23 cellular contexts compared by ENCODE assay signal in genomic region chr9:89792189-89793123, GRCh38.
DNase-seq lines count a peak whose midpoint lies in the region; ATAC-seq, FAIRE-seq and TF ChIP-seq lines count a peak whose summit lies in the region.
"Had no signal": no experiment of that assay in that cellular context is flagged by ENCODE, and none has a peak within 500 bp of the region (broad histone marks: within the 10 kb centered on the region; RNA-seq: fewer than 3 reads in every experiment).

No MANE protein-coding gene starts in this region.

- H3K4ac ChIP-seq in neuronal stem cell (ENCODE audit: low read length): no peak overlapping the region

- no peaks in the 10 kb centered on the region for H3K36me3 Mint-ChIP-seq in activated naive CD8-positive, alpha-beta T cell treated with anti-CD3 and anti-CD28 coated beads, Interleukin-2, amount 50 U/mL, for 24 hours (ENCODE audit: low read depth)
- H3K36me3 Mint-ChIP-seq in activated naive CD8-positive, alpha-beta T cell treated with anti-CD3 and anti-CD28 coated beads for 36 hours: peaks cover 2% of the 10 kb centered on the region
- H3K36me3 Mint-ChIP-seq in Calu3 (ENCODE audit: insufficient read depth, unreplicated experiment) (no peaks in the 10 kb centered on the region), HFFc6 (ENCODE audit: low read depth) (peaks cover 4% of the 10 kb centered on the region; the same call in 1 of the 2 replicates)
- H3K36me3 Mint-ChIP-seq: CD14-positive monocyte; CD8-positive, alpha-beta memory T cell had no signal

- H3K79me2 ChIP-seq in HepG2 (ENCODE audit: insufficient read depth, low read length): no peaks in the 10 kb centered on the region

- H3K4me3 ChIP-seq in HepG2 (replicated peaks in 1 of 3; ENCODE audit: insufficient read depth in 1 of 3, low read depth in 2 of 3, low read length in 3 of 3): no peak overlapping the region
- peak overlapping the region in 1 of 2 donors; percentile 38 for H3K4me3 ChIP-seq in neuronal stem cell (ENCODE audit: low read length in 2 of 2)
- H3K4me3 ChIP-seq in suprapubic skin: no peak overlapping the region
- H3K4me3 ChIP-seq: MG63 had no signal

- in situ Hi-C loops in HepG2 (cut with HindIII; ENCODE audit: extremely low pct_ligation_motif_present, low pct_unique_long_range_greater_than_20kb): no loop called here

- no peak for FAIRE-seq in HepG2 (lab: Jason Lieb, UNC)
- FAIRE-seq: GM12892, H54 had no signal

- WGBS in HepG2 (ENCODE audit: low lambda C conversion rate): 42% methylated on average over 7 of the region's 12 CpGs
- WGBS in neuronal stem cell (ENCODE audit: extremely low coverage in 2 of 2, insufficient read length in 2 of 2, insufficient replicate concordance in 1 of 2), 2 donors: no CpG with 5 or more reads among the region's 12 CpGs
- 76% methylated on average over 12 of the region's 12 CpGs for WGBS in suprapubic skin

- H3K4me1 ChIP-seq in HepG2 (ENCODE audit: insufficient read depth, low read length) (no peaks in the 10 kb centered on the region), neuronal stem cell (ENCODE audit: control insufficient read depth in 2 of 2, insufficient read depth in 1 of 2, low read depth in 1 of 2, low read length in 2 of 2) (peaks cover 0 to 3% of the 10 kb centered on the region in 2 donors), suprapubic skin (peaks cover 14% of the 10 kb centered on the region)
- H3K4me1 ChIP-seq: BE2C had no signal

- no peaks in the 10 kb centered on the region for H3K27me3 Mint-ChIP-seq in activated naive CD8-positive, alpha-beta T cell treated with anti-CD3 and anti-CD28 coated beads, Interleukin-2, amount 50 U/mL, for 24 hours
- no peaks in the 10 kb centered on the region for H3K27me3 Mint-ChIP-seq in activated naive CD8-positive, alpha-beta T cell treated with anti-CD3 and anti-CD28 coated beads for 36 hours
- H3K27me3 Mint-ChIP-seq in Calu3 (ENCODE audit: unreplicated experiment) (peaks cover 49% of the 10 kb centered on the region), HFFc6 (ENCODE audit: insufficient read depth) (peaks cover 4% of the 10 kb centered on the region)

- TF ChIP-seq RAD21 in HepG2 (CRISPR knock-in tag; IDR thresholded peaks at IDR 0.05): no peak

- TF ChIP-seq POLR2A in HepG2 (IDR thresholded peaks at IDR 0.05; ENCODE audit: insufficient read depth in 1 of 2, low read depth in 2 of 2, low read length in 2 of 2) (no peak), suprapubic skin (IDR thresholded peaks at IDR 0.05) (no peak)

- DNase-seq in activated naive CD8-positive, alpha-beta T cell treated with anti-CD3 and anti-CD28 coated beads, Interleukin-2, amount 50 U/mL, for 24 hours: no peak
- no peak for DNase-seq in activated naive CD8-positive, alpha-beta T cell treated with anti-CD3 and anti-CD28 coated beads for 36 hours
- DNase-seq in HepG2 (ENCODE audit: low spot score) (no peak), neuronal stem cell (ENCODE audit: low spot score) (no peak), suprapubic skin (ENCODE audit: low spot score in 2 of 2) (peak; percentile 39 to 54), Calu3 (no peak), NCI-H748 (lab: John Stamatoyannopoulos, UW; ENCODE audit: unreplicated experiment) (no peak), HFFc6 (no peak)
- DNase-seq: 8988T; ACHN; CD8-positive, alpha-beta memory T cell; DMS79 treated with DMSO at 0.1 percent for 48 hours; GF-D8; IMR-90; KG1; MG63; NCI-H2029 treated with DMSO at 0.1 percent for 48 hours; NCI-H446 treated with DMSO at 0.1 percent for 48 hours; RPMI8226 had no signal

- CTCF ChIA-PET in HepG2 (lab: Yijun Ruan, JAX; ENCODE audit: low intra/inter-chr PET ratio, low total read pairs): no interaction called here
- CTCF ChIA-PET in Calu3 (lab: Charles Lee): no interaction called here

- H3K23ac ChIP-seq in neuronal stem cell (ENCODE audit: low read depth, low read length, poor library complexity): no peak overlapping the region

- H3K4me2 ChIP-seq in HepG2 (ENCODE audit: low read depth, low read length) (no peak overlapping the region), neuronal stem cell (ENCODE audit: insufficient read depth, low read length, poor library complexity, severe bottlenecking) (no peak overlapping the region)

- H4K20me1 ChIP-seq in HepG2 (ENCODE audit: insufficient read depth, low read length): no peaks in the 10 kb centered on the region

- H3K79me1 ChIP-seq in neuronal stem cell (ENCODE audit: low read depth, low read length): no peaks in the 10 kb centered on the region

- H3K27ac Mint-ChIP-seq in activated naive CD8-positive, alpha-beta T cell treated with anti-CD3 and anti-CD28 coated beads, Interleukin-2, amount 50 U/mL, for 24 hours: peak overlapping the region; percentile 63
- no peak overlapping the region for H3K27ac Mint-ChIP-seq in activated naive CD8-positive, alpha-beta T cell treated with anti-CD3 and anti-CD28 coated beads for 36 hours
- no peak overlapping the region for H3K27ac Mint-ChIP-seq in Calu3 (ENCODE audit: unreplicated experiment)
- no peak overlapping the region for H3K27ac Mint-ChIP-seq in HFFc6
- H3K27ac Mint-ChIP-seq: CD14-positive monocyte; CD8-positive, alpha-beta memory T cell had no signal

- no peaks in the 10 kb centered on the region for H3K36me3 ChIP-seq in HepG2 (replicated peaks in 1 of 2; ENCODE audit: control insufficient read depth in 1 of 2, insufficient read depth in 2 of 2, low read length in 2 of 2)
- no peaks in the 10 kb centered on the region for H3K36me3 ChIP-seq in neuronal stem cell (replicated peaks in 1 of 2; ENCODE audit: control insufficient read depth in 2 of 2, insufficient read depth in 2 of 2, low read length in 2 of 2)
- H3K36me3 ChIP-seq in suprapubic skin: no peaks in the 10 kb centered on the region
- H3K36me3 ChIP-seq: BE2C, MG63 had no signal

- ATAC-seq in activated naive CD8-positive, alpha-beta T cell treated with anti-CD3 and anti-CD28 coated beads, Interleukin-2, amount 50 U/mL, for 24 hours: no peak
- no peak for ATAC-seq in HepG2

- no peak overlapping the region for H3K14ac ChIP-seq in neuronal stem cell (ENCODE audit: low read length)

- H4K8ac ChIP-seq in neuronal stem cell (ENCODE audit: low read depth, low read length): no peak overlapping the region

- no peaks in the 10 kb centered on the region for H3K9me3 ChIP-seq in HepG2 (ENCODE audit: low read length)
- H3K9me3 ChIP-seq in neuronal stem cell (replicated peaks in 1 of 2; ENCODE audit: control insufficient read depth in 2 of 2, insufficient read depth in 1 of 2, low read depth in 1 of 2, low read length in 2 of 2): no peaks in the 10 kb centered on the region
- H3K9me3 ChIP-seq in suprapubic skin: no peaks in the 10 kb centered on the region
- H3K9me3 ChIP-seq: BE2C, MG63 had no signal

- H3K9ac ChIP-seq in HepG2 (ENCODE audit: insufficient read depth, low read depth, low read length): no peak overlapping the region
- H3K9ac ChIP-seq in neuronal stem cell (ENCODE audit: low read depth, low read length, poor library complexity): no peak overlapping the region

- H2BK120ac ChIP-seq in neuronal stem cell (ENCODE audit: low read depth, low read length): no peak overlapping the region

- no peaks in the 10 kb centered on the region for H3K9me3 Mint-ChIP-seq in activated naive CD8-positive, alpha-beta T cell treated with anti-CD3 and anti-CD28 coated beads, Interleukin-2, amount 50 U/mL, for 24 hours
- no peaks in the 10 kb centered on the region for H3K9me3 Mint-ChIP-seq in activated naive CD8-positive, alpha-beta T cell treated with anti-CD3 and anti-CD28 coated beads for 36 hours
- H3K9me3 Mint-ChIP-seq in Calu3 (ENCODE audit: low read depth, unreplicated experiment) (no peaks in the 10 kb centered on the region), HFFc6 (peaks cover 43% of the 10 kb centered on the region)
- H3K9me3 Mint-ChIP-seq: CD14-positive monocyte; CD8-positive, alpha-beta memory T cell had no signal

- TF ChIP-seq EP300 in HepG2 (IDR thresholded peaks at IDR 0.05; ENCODE audit: low read depth in 2 of 2, low read length in 2 of 2) (no peak), HepG2 (CRISPR knock-in tag; IDR thresholded peaks at IDR 0.05; ENCODE audit: borderline replicate concordance) (no peak), suprapubic skin (IDR thresholded peaks at IDR 0.05) (no peak)

- no peak overlapping the region for H4K91ac ChIP-seq in neuronal stem cell (ENCODE audit: low read depth, low read length, poor library complexity)

- H2BK15ac ChIP-seq in neuronal stem cell (ENCODE audit: low read length): no peak overlapping the region

- TF ChIP-seq CTCF in HepG2 (CRISPR knock-in tag; IDR thresholded peaks at IDR 0.05) (no peak), suprapubic skin (IDR thresholded peaks at IDR 0.05) (no peak), Calu3 (IDR thresholded peaks at IDR 0.05; ENCODE audit: unreplicated experiment) (no peak), HFFc6 (IDR thresholded peaks at IDR 0.05) (no peak)

- H2AFZ ChIP-seq in HepG2 (ENCODE audit: low read length): no peak overlapping the region
- no peak overlapping the region for H2AFZ ChIP-seq in neuronal stem cell (ENCODE audit: low read length)

- no peak overlapping the region for H3K4me3 Mint-ChIP-seq in activated naive CD8-positive, alpha-beta T cell treated with anti-CD3 and anti-CD28 coated beads, Interleukin-2, amount 50 U/mL, for 24 hours
- H3K4me3 Mint-ChIP-seq in activated naive CD8-positive, alpha-beta T cell treated with anti-CD3 and anti-CD28 coated beads for 36 hours: no peak overlapping the region
- H3K4me3 Mint-ChIP-seq in Calu3 (ENCODE audit: low read depth, unreplicated experiment): no peak overlapping the region
- no peak overlapping the region for H3K4me3 Mint-ChIP-seq in HFFc6
- H3K4me3 Mint-ChIP-seq: CD14-positive monocyte; CD8-positive, alpha-beta memory T cell had no signal

- POLR2A ChIA-PET in HepG2 (lab: Yijun Ruan, JAX): no interaction called here

- H2BK5ac ChIP-seq in neuronal stem cell (ENCODE audit: low read length): no peak overlapping the region

- peak overlapping the region; percentile 1 for H2AK5ac ChIP-seq in neuronal stem cell (ENCODE audit: low read depth, low read length)

- no peak overlapping the region for H3K27ac ChIP-seq in HepG2 (ENCODE audit: extremely low read length, insufficient read depth, low read length)
- H3K27ac ChIP-seq in neuronal stem cell (replicated peaks; ENCODE audit: low read length): no peak overlapping the region
- no peak overlapping the region for H3K27ac ChIP-seq in suprapubic skin

- intact Hi-C loops in HepG2 (cut with micrococcal nuclease; ENCODE audit: unreplicated experiment): no loop called here
- intact Hi-C loops in Calu3 (cut with micrococcal nuclease; ENCODE audit: unreplicated experiment): no loop called here

- no peak overlapping the region for H2BK12ac ChIP-seq in neuronal stem cell (ENCODE audit: low read length)

- H3K18ac ChIP-seq in neuronal stem cell (ENCODE audit: low read length): no peak overlapping the region

- H3K4me1 Mint-ChIP-seq in activated naive CD8-positive, alpha-beta T cell treated with anti-CD3 and anti-CD28 coated beads, Interleukin-2, amount 50 U/mL, for 24 hours: no peaks in the 10 kb centered on the region
- H3K4me1 Mint-ChIP-seq in activated naive CD8-positive, alpha-beta T cell treated with anti-CD3 and anti-CD28 coated beads for 36 hours: peaks cover 2% of the 10 kb centered on the region
- H3K4me1 Mint-ChIP-seq in Calu3 (ENCODE audit: low read depth, unreplicated experiment): no peaks in the 10 kb centered on the region
- no peaks in the 10 kb centered on the region for H3K4me1 Mint-ChIP-seq in HFFc6 (ENCODE audit: low read depth)
- H3K4me1 Mint-ChIP-seq: CD8-positive, alpha-beta memory T cell had no signal

- BruUV-seq in HepG2 (replicated peaks; lab: Mats Ljungman, UMichigan) (no TSS peak), Calu3 (replicated peaks; lab: Mats Ljungman, UMichigan) (no TSS peak)

- H3K27me3 ChIP-seq in HepG2 (ENCODE audit: control insufficient read depth in 1 of 2, insufficient read depth in 2 of 2, low read length in 2 of 2) (no peaks in the 10 kb centered on the region; a peak in 1 of 5 replicates), neuronal stem cell (ENCODE audit: control insufficient read depth in 3 of 3, insufficient read depth in 3 of 3, low read depth in 1 of 3, low read length in 3 of 3) (peaks cover 0 to 11% (median 0%) of the 10 kb centered on the region in 3 experiments), suprapubic skin (no peaks in the 10 kb centered on the region)
- H3K27me3 ChIP-seq: BE2C, MG63 had no signal

Comparison
In these comparisons a context has a peak if more than half of its experiments do, and no peak if none do; other contexts are left out.
1. DNase-seq: peak in suprapubic skin (2 of 2); none in activated naive CD8-positive, alpha-beta T cell treated with anti-CD3 and anti-CD28 coated beads, Interleukin-2, amount 50 U/mL, for 24 hours (single experiment), activated naive CD8-positive, alpha-beta T cell treated with anti-CD3 and anti-CD28 coated beads for 36 hours (single experiment), HepG2 (single experiment), neuronal stem cell (single experiment), Calu3 (single experiment), NCI-H748 (single experiment) and HFFc6 (single experiment).